Comparison of ENCODE assay signal across 24 cellular contexts in genomic region chr10:33571616-33572015, GRCh38.
A peak's percentile ranks its signal among the peaks of the same experiment; 100 is the strongest.
DNase-seq lines count a peak whose midpoint lies in the region; ATAC-seq, FAIRE-seq and TF ChIP-seq lines count a peak whose summit lies in the region.
"Had no signal": no experiment of that assay in that cellular context is flagged by ENCODE, and none has a peak within 500 bp of the region (broad histone marks: within the 10 kb centered on the region; RNA-seq: fewer than 3 reads in every experiment).

No MANE protein-coding gene starts in this region.

- in situ Hi-C loops in HepG2 (cut with HindIII; ENCODE audit: extremely low pct_ligation_motif_present, low pct_unique_long_range_greater_than_20kb): no loop called here

- no peak for ATAC-seq in HepG2
- no peak for ATAC-seq in right lobe of liver
- ATAC-seq: mucosa of descending colon had no signal

- H3K4me1 ChIP-seq in HepG2 (ENCODE audit: insufficient read depth, low read length): no peaks in the 10 kb centered on the region
- H3K4me1 ChIP-seq in right lobe of liver: no peaks in the 10 kb centered on the region
- no peaks in the 10 kb centered on the region for H3K4me1 ChIP-seq in adipocyte (ENCODE audit: control insufficient read depth, insufficient read depth, low read length)
- H3K4me1 ChIP-seq in uterus: no peaks in the 10 kb centered on the region
- H3K4me1 ChIP-seq: upper lobe of left lung had no signal

- FAIRE-seq in HepG2 (lab: Jason Lieb, UNC): no peak

- TF ChIP-seq POLR2A in HepG2 (IDR thresholded peaks at IDR 0.05; ENCODE audit: insufficient read depth in 1 of 2, low read depth in 2 of 2, low read length in 2 of 2) (no peak), right lobe of liver (IDR thresholded peaks at IDR 0.05) (no peak), uterus (IDR thresholded peaks at IDR 0.05) (no peak)

- no peak overlapping the region for H3K4me2 ChIP-seq in HepG2 (ENCODE audit: low read depth, low read length)

- no peak overlapping the region for H2AFZ ChIP-seq in HepG2 (ENCODE audit: low read length)

- no peaks in the 10 kb centered on the region for H4K20me1 ChIP-seq in HepG2 (ENCODE audit: insufficient read depth, low read length)

- H3K27ac ChIP-seq in HepG2 (ENCODE audit: extremely low read length, insufficient read depth, low read length): no peak overlapping the region
- no peak overlapping the region for H3K27ac ChIP-seq in right lobe of liver
- H3K27ac ChIP-seq in uterus: no peak overlapping the region
- no peak overlapping the region for H3K27ac ChIP-seq in coronary artery
- H3K27ac ChIP-seq: dorsolateral prefrontal cortex, skin epidermis, upper lobe of left lung, VCaP had no signal

- POLR2A ChIA-PET in HepG2 (lab: Yijun Ruan, JAX): no interaction called here

- H3K9me3 ChIP-seq in HepG2 (ENCODE audit: low read length): no peaks in the 10 kb centered on the region
- no peaks in the 10 kb centered on the region for H3K9me3 ChIP-seq in right lobe of liver
- no peaks in the 10 kb centered on the region for H3K9me3 ChIP-seq in adipocyte (ENCODE audit: control insufficient read depth, low read length)
- no peaks in the 10 kb centered on the region for H3K9me3 ChIP-seq in uterus
- H3K9me3 ChIP-seq: BE2C, mucosa of descending colon, upper lobe of left lung had no signal

- 9% methylated on average over 1 of the region's 1 CpG for WGBS in HepG2 (ENCODE audit: low lambda C conversion rate)
- 100% methylated on average over 1 of the region's 1 CpG for WGBS in right lobe of liver (ENCODE audit: insufficient coverage, low coverage, low lambda C conversion rate, missing lambda C conversion rate)

- H3K79me2 ChIP-seq in HepG2 (ENCODE audit: insufficient read depth, low read length): no peaks in the 10 kb centered on the region

- no peak for DNase-seq in HepG2 (ENCODE audit: low spot score)
- DNase-seq in right lobe of liver: no peak
- DNase-seq in adipocyte (ENCODE audit: low read depth): peak; percentile 4
- DNase-seq in glomerular visceral epithelial cell (ENCODE audit: extremely low spot score): peak; percentile 45
- DNase-seq in uterus: no peak
- DNase-seq in coronary artery (ENCODE audit: low spot score): no peak
- no peak for DNase-seq in activated CD4-positive, CD25-positive, alpha-beta regulatory T cell (lab: John Stamatoyannopoulos, UW)
- DNase-seq in superior temporal gyrus (ENCODE audit: extremely low spot score): no peak
- DNase-seq: 8988T; activated CD4-positive, alpha-beta T cell treated with anti-CD3 and anti-CD28 coated beads, Interleukin-2, amount 50 U/mL, for 1 hour; activated CD8-positive, alpha-beta memory T cell treated with anti-CD3 and anti-CD28 coated beads, Interleukin-2, amount 50 U/mL, for 48 hours; activated gamma-delta T cell; BE2C; COR-L47; dorsolateral prefrontal cortex; erythroblast; HFFc6; mucosa of descending colon; NCI-H2171 treated with DMSO at 0.1 percent for 48 hours; NCI-H69; SHP77 treated with DMSO at 0.1 percent for 48 hours; upper lobe of left lung had no signal

- TF ChIP-seq RAD21 in HepG2 (CRISPR knock-in tag; IDR thresholded peaks at IDR 0.05): no peak

- H3K4me3 ChIP-seq in HepG2 (replicated peaks in 1 of 3; ENCODE audit: insufficient read depth in 1 of 3, low read depth in 2 of 3, low read length in 3 of 3) (no peak overlapping the region), right lobe of liver (no peak overlapping the region), adipocyte (ENCODE audit: low read length) (no peak overlapping the region), uterus (no peak overlapping the region), coronary artery (no peak overlapping the region)
- H3K4me3 ChIP-seq: dorsolateral prefrontal cortex, mucosa of descending colon, skin epidermis, upper lobe of left lung had no signal

- no peak overlapping the region for H3K9ac ChIP-seq in HepG2 (ENCODE audit: insufficient read depth, low read depth, low read length)
- no peak overlapping the region for H3K9ac ChIP-seq in adipocyte (ENCODE audit: low read length)

- CTCF ChIA-PET in HepG2 (lab: Yijun Ruan, JAX; ENCODE audit: low intra/inter-chr PET ratio, low total read pairs): no interaction called here

- H3K27me3 ChIP-seq in HepG2 (ENCODE audit: control insufficient read depth in 1 of 2, insufficient read depth in 2 of 2, low read length in 2 of 2): no peaks in the 10 kb centered on the region
- no peaks in the 10 kb centered on the region for H3K27me3 ChIP-seq in right lobe of liver
- H3K27me3 ChIP-seq in adipocyte (replicated peaks; ENCODE audit: control insufficient read depth, insufficient read depth, low read length): no peaks in the 10 kb centered on the region
- no peaks in the 10 kb centered on the region for H3K27me3 ChIP-seq in uterus
- H3K27me3 ChIP-seq: BE2C, upper lobe of left lung had no signal

- H3K36me3 ChIP-seq in HepG2 (replicated peaks in 1 of 2; ENCODE audit: control insufficient read depth in 1 of 2, insufficient read depth in 2 of 2, low read length in 2 of 2) (no peaks in the 10 kb centered on the region), right lobe of liver (no peaks in the 10 kb centered on the region), adipocyte (ENCODE audit: control insufficient read depth, insufficient read depth, low read length, severe bottlenecking) (no peaks in the 10 kb centered on the region), uterus (no peaks in the 10 kb centered on the region)
- H3K36me3 ChIP-seq: BE2C, upper lobe of left lung had no signal

- intact Hi-C loops in HepG2 (cut with micrococcal nuclease; ENCODE audit: unreplicated experiment): no loop called here
- intact Hi-C loops in right lobe of liver (cut with DNase I): no loop called here
- intact Hi-C loops in uterus (cut with DNase I; ENCODE audit: low total_unique reads): no loop called here

- BruUV-seq in HepG2 (replicated peaks; lab: Mats Ljungman, UMichigan): no TSS peak

- TF ChIP-seq CTCF in HepG2 (CRISPR knock-in tag; IDR thresholded peaks at IDR 0.05) (no peak), right lobe of liver (IDR thresholded peaks at IDR 0.05) (no peak), uterus (IDR thresholded peaks at IDR 0.05) (no peak), coronary artery (IDR thresholded peaks at IDR 0.05) (no peak)

- no peak for TF ChIP-seq EP300 in HepG2 (IDR thresholded peaks at IDR 0.05; ENCODE audit: low read depth in 2 of 2, low read length in 2 of 2)
- no peak for TF ChIP-seq EP300 in HepG2 (CRISPR knock-in tag; IDR thresholded peaks at IDR 0.05; ENCODE audit: borderline replicate concordance)

TF ChIP-seq in HepG2, 621 proteins besides CTCF, POLR2A, EP300 and RAD21 (continues in another document):
- TF ChIP-seq TARDBP (CRISPR knock-in tag; IDR thresholded peaks at IDR 0.05): no peak
- no peak for TF ChIP-seq LRRFIP1 (CRISPR knock-in tag; conservative IDR thresholded peaks at IDR 0.05)
- no peak for TF ChIP-seq ZNF317 (CRISPR knock-in tag; IDR thresholded peaks at IDR 0.05)
- no peak for TF ChIP-seq MTF1 (CRISPR knock-in tag; IDR thresholded peaks at IDR 0.05)
- 0 out of 2 replicates have a peak, but pooled peaks have one; percentile 7 for TF ChIP-seq FOSL2 (CRISPR knock-in tag; IDR thresholded peaks at IDR 0.05)
- no peak for TF ChIP-seq ZFP37 (CRISPR knock-in tag; IDR thresholded peaks at IDR 0.05; ENCODE audit: borderline replicate concordance)
- 0 out of 2 replicates have a peak, but pooled peaks have one; percentile 48 for TF ChIP-seq ZBTB21 (CRISPR knock-in tag; IDR thresholded peaks at IDR 0.05)
- TF ChIP-seq CREBL2 (CRISPR knock-in tag; IDR thresholded peaks at IDR 0.05; ENCODE audit: borderline replicate concordance): no peak
- no peak for TF ChIP-seq TEF (CRISPR knock-in tag; IDR thresholded peaks at IDR 0.05)
- no peak for TF ChIP-seq ETV6 (CRISPR knock-in tag; conservative IDR thresholded peaks at IDR 0.05)
- TF ChIP-seq SRSF9 (IDR thresholded peaks at IDR 0.05; ENCODE audit: borderline replicate concordance, insufficient read depth, low read depth, low read length, poor library complexity, severe bottlenecking): no peak
- TF ChIP-seq BATF2 (CRISPR knock-in tag; IDR thresholded peaks at IDR 0.05): no peak
- TF ChIP-seq CHCHD3 (CRISPR knock-in tag; IDR thresholded peaks at IDR 0.05): no peak

Comparison
In these comparisons a context has a peak if more than half of its experiments do, and no peak if none do; other contexts are left out.
1. DNase-seq: peak in adipocyte (single experiment) and glomerular visceral epithelial cell (single experiment); none in HepG2 (single experiment), right lobe of liver (0 of 3), uterus (0 of 2), coronary artery (single experiment), activated CD4-positive, CD25-positive, alpha-beta regulatory T cell (0 of 4) and superior temporal gyrus (single experiment).